In the genomic region with DNA sequence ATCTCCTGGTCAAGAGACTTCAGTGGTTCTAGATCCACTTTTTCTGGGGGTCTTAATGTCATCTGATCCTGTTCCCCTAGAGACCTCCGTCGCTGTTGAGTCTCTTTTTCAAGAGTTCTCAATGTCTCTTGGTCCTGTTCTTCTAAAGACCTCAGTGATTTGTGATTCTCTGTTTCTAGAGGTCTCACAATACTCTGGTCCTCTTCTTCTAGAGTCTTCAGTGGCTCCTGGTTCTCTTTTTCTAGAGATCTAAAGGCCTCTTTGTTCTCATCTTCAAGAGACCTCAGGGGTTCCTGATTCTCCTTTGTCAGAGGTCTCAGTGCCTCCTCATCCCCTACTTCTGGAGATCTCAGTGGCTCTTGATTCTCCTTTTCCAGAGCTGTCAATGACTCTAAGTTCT, we compare ENCODE assay signal across 19 cellular contexts. TPM values are rescaled to one million over a fixed set of nuclear protein-coding genes. Genes with fewer than 3 reads are reported as not detected.
"Had no signal": no experiment of that assay in that cellular context is flagged by ENCODE, and none has a peak within 500 bp of the region (broad histone marks: within the 10 kb centered on the region; RNA-seq: fewer than 3 reads in every experiment).

No MANE protein-coding gene starts in this region.

- DNase-seq: activated CD4-positive, alpha-beta T cell treated with anti-CD3 and anti-CD28 coated beads, Interleukin-2, amount 50 U/mL, for 4 hours; activated naive CD4-positive, alpha-beta T cell treated with Interleukin-2 at 50 U/mL for 16 hours; activated naive CD8-positive, alpha-beta T cell treated with anti-CD3 and anti-CD28 coated beads, Interleukin-2, amount 10 ng/mL, durations not matched to agents 7 days and 5 days; activated T-cell treated with anti-CD3 and anti-CD28 coated beads for 4 hours; amygdala; body of pancreas; colonic mucosa; gastrocnemius medialis; occipital lobe; stimulated activated CD4-positive, alpha-beta T cell treated with anti-CD3 and anti-CD28 coated beads, Interleukin-4, amount 100 ng/mL, for 1 hour; T-helper 17 cell; upper lobe of left lung had no signal

- H3K9me3 ChIP-seq: body of pancreas, colonic mucosa, gastrocnemius medialis, thoracic aorta, upper lobe of left lung had no signal

- H3K36me3 ChIP-seq: colonic mucosa, gastrocnemius medialis had no signal

- H3K27ac ChIP-seq: body of pancreas, colonic mucosa, thoracic aorta, VCaP had no signal

- H3K36me3 Mint-ChIP-seq: activated naive CD8-positive, alpha-beta T cell treated with anti-CD3 and anti-CD28 coated beads, Interleukin-2, amount 10 ng/mL, durations not matched to agents 7 days and 5 days; natural killer cell treated with Interleukin-12 subunit alpha and Interleukin-12 subunit beta and Interleukin-15 and Interleukin-18, amount 100 ng/mL, for 72 hours had no signal

- H3K4me3 ChIP-seq: body of pancreas, colonic mucosa, gastrocnemius medialis, lung, smooth muscle cell, thoracic aorta, upper lobe of left lung had no signal

- ATAC-seq: body of pancreas; gastrocnemius medialis; natural killer cell treated with Interleukin-12 subunit alpha and Interleukin-12 subunit beta and Interleukin-15 and Interleukin-18, amount 100 ng/mL, for 72 hours; T-helper 17 cell had no signal

- H3K9me3 Mint-ChIP-seq: activated naive CD8-positive, alpha-beta T cell treated with anti-CD3 and anti-CD28 coated beads, Interleukin-2, amount 10 ng/mL, durations not matched to agents 7 days and 5 days; activated T-helper 2 cell treated with anti-CD3 and anti-CD28 coated beads, Interferon-gamma antibody, Interleukin-2, Interleukin-4, amounts not matched to agents 10 μg/mL and 5 μg/mL and 100 μg/mL, durations not matched to agents 14 hours and 24 hours and 36 hours; central memory CD8-positive, alpha-beta T cell; natural killer cell treated with Interleukin-12 subunit alpha and Interleukin-12 subunit beta and Interleukin-15 and Interleukin-18, amount 100 ng/mL, for 72 hours had no signal

- H3K4me3 Mint-ChIP-seq: activated naive CD8-positive, alpha-beta T cell treated with anti-CD3 and anti-CD28 coated beads, Interleukin-2, amount 10 ng/mL, durations not matched to agents 7 days and 5 days; central memory CD8-positive, alpha-beta T cell; natural killer cell treated with Interleukin-12 subunit alpha and Interleukin-12 subunit beta and Interleukin-15 and Interleukin-18, amount 100 ng/mL, for 72 hours; T-helper 17 cell had no signal

- H3K4me2 ChIP-seq: smooth muscle cell had no signal

- H3K4me1 Mint-ChIP-seq: activated naive CD8-positive, alpha-beta T cell treated with anti-CD3 and anti-CD28 coated beads, Interleukin-2, amount 10 ng/mL, durations not matched to agents 7 days and 5 days; central memory CD8-positive, alpha-beta T cell had no signal

- H3K27me3 ChIP-seq: gastrocnemius medialis had no signal

- H3K27ac Mint-ChIP-seq: activated T-helper 2 cell treated with anti-CD3 and anti-CD28 coated beads, Interferon-gamma antibody, Interleukin-2, Interleukin-4, amounts not matched to agents 10 μg/mL and 5 μg/mL and 100 μg/mL, durations not matched to agents 14 hours and 24 hours and 36 hours; T-helper 17 cell had no signal

RNA-seq across cellular contexts. Expression of a gene that starts 5.4 kb away (rescaled TPM):
- total RNA-seq: activated naive CD8-positive, alpha-beta T cell treated with anti-CD3 and anti-CD28 coated beads, Interleukin-2, amount 10 ng/mL, durations not matched to agents 7 days and 5 days; activated T-helper 2 cell treated with anti-CD3 and anti-CD28 coated beads, Interferon-gamma antibody, Interleukin-2, Interleukin-4, amounts not matched to agents 10 μg/mL and 5 μg/mL and 100 μg/mL, durations not matched to agents 14 hours and 24 hours and 36 hours; natural killer cell treated with Interleukin-12 subunit alpha and Interleukin-12 subunit beta and Interleukin-15 and Interleukin-18, amount 100 ng/mL, for 72 hours; T-helper 17 cell had no signal

RNA-seq across cellular contexts. Expression of a gene that starts 29.9 kb away (rescaled TPM):
- total RNA-seq: activated naive CD8-positive, alpha-beta T cell treated with anti-CD3 and anti-CD28 coated beads, Interleukin-2, amount 10 ng/mL, durations not matched to agents 7 days and 5 days; activated T-helper 2 cell treated with anti-CD3 and anti-CD28 coated beads, Interferon-gamma antibody, Interleukin-2, Interleukin-4, amounts not matched to agents 10 μg/mL and 5 μg/mL and 100 μg/mL, durations not matched to agents 14 hours and 24 hours and 36 hours; smooth muscle cell; T-helper 17 cell had no signal

RNA-seq across cellular contexts. Expression of a gene that starts 52.6 kb away (rescaled TPM):
- total RNA-seq: activated T-helper 2 cell treated with anti-CD3 and anti-CD28 coated beads, Interferon-gamma antibody, Interleukin-2, Interleukin-4, amounts not matched to agents 10 μg/mL and 5 μg/mL and 100 μg/mL, durations not matched to agents 14 hours and 24 hours and 36 hours; body of pancreas; natural killer cell treated with Interleukin-12 subunit alpha and Interleukin-12 subunit beta and Interleukin-15 and Interleukin-18, amount 100 ng/mL, for 72 hours; occipital lobe; smooth muscle cell had no signal
